In genomic region chr6:149071997-149072396, GRCh38 we compare ENCODE assay signal across 9 cellular contexts.
"Had no signal": no experiment of that assay in that cellular context is flagged by ENCODE, and none has a peak within 500 bp of the region (broad histone marks: within the 10 kb centered on the region; RNA-seq: fewer than 3 reads in every experiment).

No MANE protein-coding gene starts in this region.

- H3K9ac ChIP-seq: GM23248 had no signal

- ATAC-seq: HCT116, K562 had no signal

- H3K4me3 ChIP-seq: GM23248, HAP-1, K562 had no signal

- H3K36me3 ChIP-seq: HAP-1 had no signal

- FAIRE-seq: HTR-8/SVneo, K562 had no signal

- H3K9me3 ChIP-seq: HAP-1 had no signal

- H3K4me1 ChIP-seq: HAP-1 had no signal

- H2AFZ ChIP-seq: GM23248 had no signal

- H3K27ac ChIP-seq: GM23248 had no signal

- DNase-seq: GM23248, GOT3, H7, IMR-90, KG1 had no signal
